8 cellular contexts compared by ENCODE assay signal in the genomic region with DNA sequence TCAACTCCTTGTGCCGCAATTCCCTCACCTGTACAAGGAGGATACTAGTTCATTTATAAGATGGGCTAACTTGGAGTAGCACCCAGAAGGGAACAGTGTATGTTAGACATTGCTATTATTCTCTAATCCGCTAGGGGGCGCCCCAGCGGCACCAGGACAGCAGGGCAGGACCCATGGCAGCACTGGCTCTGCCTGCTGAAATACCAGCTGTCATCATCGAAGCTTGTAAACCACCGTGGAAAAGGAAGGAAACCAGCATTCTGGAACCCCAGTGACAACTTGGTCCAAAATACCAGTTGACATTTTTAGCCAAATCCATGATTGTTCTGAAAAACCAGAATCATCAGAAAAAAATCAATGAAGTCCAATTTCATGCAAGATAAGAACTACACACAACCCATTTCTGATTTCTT.
DNase-seq lines count a peak whose midpoint lies in the region; ATAC-seq, FAIRE-seq and TF ChIP-seq lines count a peak whose summit lies in the region.

No MANE protein-coding gene starts in this region.

- intact Hi-C loops in GM12878 (cut with micrococcal nuclease; ENCODE audit: unreplicated experiment) (no loop called here), kidney (cut with DNase I) (no loop called here)

- TF ChIP-seq RAD21 in GM12878 (IDR thresholded peaks at IDR 0.05; ENCODE audit: insufficient read depth, low read depth, low read length): peak; percentile 56

- H3K9ac ChIP-seq in GM12878 (ENCODE audit: control insufficient read depth, insufficient read depth, low read length) (no peak overlapping the region), kidney (ENCODE audit: low read length in 2 of 2) (no peak overlapping the region)

- BruUV-seq in GM12878 (replicated peaks; lab: Mats Ljungman, UMichigan): no TSS peak

- no peak overlapping the region for H3K4me2 ChIP-seq in GM12878 (ENCODE audit: control insufficient read depth, insufficient read depth)

- POLR2A ChIA-PET in GM12878 (lab: Charles Lee): no interaction called here

- FAIRE-seq in GM19239 (lab: Jason Lieb, UNC) (peak; percentile 45), GM12878 (lab: Jason Lieb, UNC) (no peak), kidney (lab: Jason Lieb, UNC) (no peak)

- no peaks in the 10 kb centered on the region for H3K4me1 ChIP-seq in Peyer's patch
- H3K4me1 ChIP-seq in GM12878 (ENCODE audit: control insufficient read depth, insufficient read depth, low read length): no peaks in the 10 kb centered on the region
- no peaks in the 10 kb centered on the region for H3K4me1 ChIP-seq in kidney (ENCODE audit: control insufficient read depth in 1 of 2, insufficient read depth in 1 of 2, low read depth in 1 of 2, low read length in 2 of 2)

- H2AFZ ChIP-seq in GM12878 (ENCODE audit: control insufficient read depth, low read depth, low read length): no peak overlapping the region

- SMC1A ChIA-PET in GM12878 (lab: Charles Lee; ENCODE audit: uncharacterized antibody, unreplicated experiment): no interaction called here

- no peaks in the 10 kb centered on the region for H4K20me1 ChIP-seq in GM12878 (ENCODE audit: control insufficient read depth, insufficient read depth)

- in situ Hi-C loops in GM12878 (cut with MboI): no loop called here

- H3K27ac ChIP-seq in Peyer's patch (no peak overlapping the region), GM12878 (ENCODE audit: control insufficient read depth, insufficient read depth) (no peak overlapping the region), kidney (ENCODE audit: low read depth in 2 of 2, low read length in 2 of 2) (no peak overlapping the region)

- no peaks in the 10 kb centered on the region for H3K27me3 ChIP-seq in Peyer's patch
- no peaks in the 10 kb centered on the region for H3K27me3 ChIP-seq in GM12878 (replicated peaks in 1 of 2; ENCODE audit: control insufficient read depth in 2 of 2, insufficient read depth in 2 of 2, low read length in 1 of 2)

- peak in 4 of 6 experiments; percentile 30 to 40 (median 32) for TF ChIP-seq CTCF in Peyer's patch (IDR thresholded peaks at IDR 0.05)
- TF ChIP-seq CTCF in GM12878 (IDR thresholded peaks at IDR 0.05 in 2 of 3, conservative IDR thresholded peaks at IDR 0.05 in 1 of 3; ENCODE audit: control insufficient read depth in 2 of 3, extremely low read depth in 1 of 3, insufficient read depth in 1 of 3, low read depth in 3 of 3, low read length in 3 of 3): peak; percentile 62 to 73 (median 71)
- peak; percentile 44 for TF ChIP-seq CTCF in kidney (IDR thresholded peaks at IDR 0.05; ENCODE audit: borderline replicate concordance, extremely low read depth, insufficient read depth)

- H3K4me3 ChIP-seq in Peyer's patch (no peak overlapping the region), GM12878 (no peak overlapping the region), kidney (ENCODE audit: low read length in 2 of 2) (no peak overlapping the region)

- peak; percentile 79 for ATAC-seq in HG03432 (IDR thresholded peaks at IDR 0.05; ENCODE audit: unreplicated experiment)
- ATAC-seq in GM12878: peak; percentile 90

- CTCF ChIA-PET in GM12878 (lab: Yijun Ruan, JAX): interaction anchor here (0.5 to 2.0 kb wide), 9 partner anchors 14 to 317 kb away, joined by 3 to 7 read pairs (median 3); no protein-coding TSS in a partner anchor

- H3K36me3 ChIP-seq in Peyer's patch: no peaks in the 10 kb centered on the region
- no peaks in the 10 kb centered on the region for H3K36me3 ChIP-seq in GM12878 (ENCODE audit: control insufficient read depth in 2 of 2, insufficient read depth in 2 of 2, low read length in 1 of 2)
- H3K36me3 ChIP-seq in kidney (ENCODE audit: control insufficient read depth in 1 of 2, insufficient read depth in 2 of 2, low read length in 2 of 2): no peaks in the 10 kb centered on the region

- H3K9me3 ChIP-seq in Peyer's patch: no peaks in the 10 kb centered on the region
- H3K9me3 ChIP-seq in GM12878 (replicated peaks; ENCODE audit: control insufficient read depth, insufficient read depth, low read length): no peaks in the 10 kb centered on the region
- H3K9me3 ChIP-seq in kidney (ENCODE audit: control insufficient read depth in 1 of 2, low read length in 2 of 2): peaks cover 0 to 2% of the 10 kb centered on the region in 2 donors

- WGBS in GM12878 (ENCODE audit: insufficient coverage, insufficient replicate concordance, low lambda C conversion rate, missing lambda C conversion rate): 6% methylated on average over 6 of the region's 6 CpGs

- TF ChIP-seq EP300 in GM12878 (IDR thresholded peaks at IDR 0.05; ENCODE audit: borderline replicate concordance in 1 of 2, control insufficient read depth in 1 of 2, low read depth in 2 of 2, low read length in 2 of 2): no peak

- TF ChIP-seq POLR2A in Peyer's patch (IDR thresholded peaks at IDR 0.05) (no peak), GM12878 (IDR thresholded peaks at IDR 0.05; ENCODE audit: low read depth, low read length) (no peak)

- H3K79me2 ChIP-seq in GM12878 (ENCODE audit: control insufficient read depth, insufficient read depth, low read length): no peaks in the 10 kb centered on the region

- DNase-seq in DMS153 treated with DMSO at 0.1 percent for 48 hours (lab: John Stamatoyannopoulos, UW; ENCODE audit: unreplicated experiment): peak; percentile 3
- DNase-seq in GM19239 (ENCODE audit: insufficient read length, low spot score): peak; percentile 19
- peak in 1 of 3 donors; percentile 47 for DNase-seq in Peyer's patch
- DNase-seq in GM12878 (ENCODE audit: low read depth, low spot score): no peak
- DNase-seq in kidney: peak; percentile 76
- DNase-seq in stimulated activated CD8-positive, alpha-beta memory T cell treated with anti-CD3 and anti-CD28 coated beads, Interleukin-15, amount 100 ng/mL, for 24 hours (ENCODE audit: low read depth): peak; percentile 8
- no peak for DNase-seq in amniotic stem cell (lab: John Stamatoyannopoulos, UW)

- RAD21 ChIA-PET in GM12878 (lab: Charles Lee; ENCODE audit: unreplicated experiment): interaction anchor here (0.7 kb wide), 1 partner anchor 182 kb away, joined by 3 read pairs; no protein-coding TSS in a partner anchor

TF ChIP-seq in GM12878, 131 proteins besides CTCF, POLR2A, EP300 and RAD21:
- TF ChIP-seq SMC3 (IDR thresholded peaks at IDR 0.05; ENCODE audit: borderline replicate concordance, low read length) (peak; percentile 33; the same call in 1 of the 2 replicates), YY1 (IDR thresholded peaks at IDR 0.05; ENCODE audit: low read depth, low read length) (0 out of 2 replicates have a peak, but pooled peaks have one; percentile 35), PAX5 (IDR thresholded peaks at IDR 0.05; ENCODE audit: borderline replicate concordance, low read depth, low read length) (no peak)

Comparison
In these comparisons a context has a peak if more than half of its experiments do, and no peak if none do; other contexts are left out.
1. DNase-seq: peak in DMS153 treated with DMSO at 0.1 percent for 48 hours (single experiment), GM19239 (single experiment), kidney (single experiment) and stimulated activated CD8-positive, alpha-beta memory T cell treated with anti-CD3 and anti-CD28 coated beads, Interleukin-15, amount 100 ng/mL, for 24 hours (single experiment); none in GM12878 (single experiment) and amniotic stem cell (single experiment).
2. Peak in every context shown above with its lines, with median percentiles within 50 percentile points of each other: CTCF ChIP-seq.